ENCODE assay signal across 14 cellular contexts in the genomic region with DNA sequence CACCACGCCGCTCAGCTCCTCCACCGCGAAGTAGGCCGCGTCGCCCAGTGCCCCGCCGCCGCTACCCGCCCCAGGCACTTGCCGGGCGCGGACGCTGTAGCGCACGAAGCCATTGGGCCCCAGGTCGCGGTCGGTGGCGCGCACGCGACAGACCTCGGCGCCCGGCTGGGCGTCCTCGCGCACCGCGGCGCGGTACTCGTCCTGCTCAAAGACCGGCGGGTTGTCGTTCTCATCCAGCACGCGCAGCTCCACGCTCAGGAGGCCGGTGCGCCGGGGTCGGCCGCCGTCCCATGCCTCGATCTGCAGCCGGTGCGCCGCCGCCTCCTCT. TPM values are rescaled to one million over a fixed set of nuclear protein-coding genes. Genes with fewer than 3 reads are reported as not detected.
A peak's percentile ranks its signal among the peaks of the same experiment; 100 is the strongest.
DNase-seq lines count a peak whose midpoint lies in the region; ATAC-seq, FAIRE-seq and TF ChIP-seq lines count a peak whose summit lies in the region.
"Had no signal": no experiment of that assay in that cellular context is flagged by ENCODE, and none has a peak within 500 bp of the region (broad histone marks: within the 10 kb centered on the region; RNA-seq: fewer than 3 reads in every experiment).

No MANE protein-coding gene starts in this region.

- H3K9ac ChIP-seq in rectal smooth muscle tissue (ENCODE audit: low read length) = no peak overlapping the region

- WGBS in hepatocyte (ENCODE audit: low lambda C conversion rate, missing lambda C conversion rate) = 7% methylated on average over 50 of the region's 52 CpGs

- H3K79me2 ChIP-seq in hepatocyte = no peaks in the 10 kb centered on the region

- TF ChIP-seq CTCF in Calu3 (IDR thresholded peaks at IDR 0.05; ENCODE audit: unreplicated experiment) (no peak), hepatocyte (IDR thresholded peaks at IDR 0.05; ENCODE audit: poor library complexity) (no peak), D721Med (IDR thresholded peaks at IDR 0.05; ENCODE audit: insufficient read depth, missing control alignments) (no peak), Caco-2 (IDR thresholded peaks at IDR 0.05; ENCODE audit: insufficient read depth in 1 of 2, low read depth in 1 of 2, low read length in 1 of 2, severe bottlenecking in 1 of 2, unreplicated experiment in 1 of 2) (no peak)

- H3K4me1 Mint-ChIP-seq in Calu3 (ENCODE audit: low read depth, unreplicated experiment) = no peaks in the 10 kb centered on the region
- peaks cover 11% of the 10 kb centered on the region for H3K4me1 Mint-ChIP-seq in T-helper 17 cell
- H3K4me1 Mint-ChIP-seq in Caco-2 (ENCODE audit: low read depth, unreplicated experiment) = no peaks in the 10 kb centered on the region

- FAIRE-seq in D721Med (lab: Jason Lieb, UNC) = no peak

- H3K4me3 ChIP-seq in hepatocyte (no peak overlapping the region), rectal smooth muscle tissue (ENCODE audit: low read length) (peak overlapping the region; percentile 63), Caco-2 (ENCODE audit: low read depth, low read length) (no peak overlapping the region)
- H3K4me3 ChIP-seq: right lobe of liver, SJCRH30 had no signal

- H3K9me3 Mint-ChIP-seq in Calu3 (ENCODE audit: low read depth, unreplicated experiment) (no peaks in the 10 kb centered on the region), Caco-2 (ENCODE audit: unreplicated experiment) (no peaks in the 10 kb centered on the region)
- H3K9me3 Mint-ChIP-seq: activated CD4-positive, alpha-beta T cell treated with anti-CD3 and anti-CD28 coated beads, Interleukin-2, amount 10 ng/mL, durations not matched to agents 24 days and 14 days had no signal

- intact Hi-C loops in Calu3 (cut with micrococcal nuclease; ENCODE audit: unreplicated experiment) (no loop called here), Caco-2 (cut with micrococcal nuclease; ENCODE audit: unreplicated experiment) (no loop called here)

- H3K27me3 Mint-ChIP-seq in Calu3 (ENCODE audit: unreplicated experiment) (no peaks in the 10 kb centered on the region), T-helper 17 cell (peaks cover 41% of the 10 kb centered on the region), Caco-2 (ENCODE audit: insufficient read depth, unreplicated experiment) (peaks cover 15% of the 10 kb centered on the region)

- H2AFZ ChIP-seq in hepatocyte = peak overlapping the region; percentile 49

- H3K9me2 ChIP-seq in hepatocyte (replicated peaks; ENCODE audit: insufficient read depth) = no peaks in the 10 kb centered on the region

- H3K27ac ChIP-seq in hepatocyte (no peak overlapping the region), rectal smooth muscle tissue (ENCODE audit: low read depth, low read length) (no peak overlapping the region)
- H3K27ac ChIP-seq: right lobe of liver, SJCRH30 had no signal

- DNase-seq in Calu3 (no peak), T-helper 17 cell (no peak), hepatocyte (ENCODE audit: low spot score) (peak; percentile 8), COR-L47 (lab: John Stamatoyannopoulos, UW) (no peak), D721Med (ENCODE audit: insufficient read length, low spot score) (no peak), Caco-2 (no peak)
- DNase-seq: C1 segment of cervical spinal cord, NCI-H345, right lobe of liver, SJCRH30 had no signal

- H3K27me3 ChIP-seq in hepatocyte (peaks cover 97% of the 10 kb centered on the region), rectal smooth muscle tissue (ENCODE audit: control insufficient read depth, insufficient read depth, low read length) (no peaks in the 10 kb centered on the region), Caco-2 (replicated peaks; ENCODE audit: control insufficient read depth, insufficient read depth, low read length) (peaks cover 1% of the 10 kb centered on the region)
- H3K27me3 ChIP-seq: SJCRH30 had no signal

- POLR2A ChIA-PET in Caco-2 (lab: Charles Lee) = no interaction called here

- peak overlapping the region; percentile 77 for H3K4me2 ChIP-seq in hepatocyte

- no TSS peak for BruUV-seq in Calu3 (replicated peaks; lab: Mats Ljungman, UMichigan)
- no TSS peak for BruUV-seq in Caco-2 (replicated peaks; lab: Mats Ljungman, UMichigan)

- no peaks in the 10 kb centered on the region for H4K20me1 ChIP-seq in hepatocyte (ENCODE audit: insufficient read depth, poor library complexity, severe bottlenecking)

- ATAC-seq in T-helper 17 cell = no peak
- no peak for ATAC-seq in GM21786 (IDR thresholded peaks at IDR 0.05; ENCODE audit: unreplicated experiment)

- H3K4me3 Mint-ChIP-seq in Calu3 (ENCODE audit: low read depth, unreplicated experiment) (peak overlapping the region; percentile 70), T-helper 17 cell (peak overlapping the region; percentile 74), Caco-2 (ENCODE audit: unreplicated experiment) (no peak overlapping the region)

- CTCF ChIA-PET in Calu3 (lab: Charles Lee) = no interaction called here
- CTCF ChIA-PET in Caco-2 (lab: Charles Lee) = no interaction called here

- H3K36me3 ChIP-seq in hepatocyte (replicated peaks; ENCODE audit: insufficient read depth, low read depth) (no peaks in the 10 kb centered on the region), rectal smooth muscle tissue (ENCODE audit: control insufficient read depth, insufficient read depth, low read length) (no peaks in the 10 kb centered on the region), Caco-2 (ENCODE audit: control insufficient read depth, insufficient read depth, low read length) (no peaks in the 10 kb centered on the region)
- H3K36me3 ChIP-seq: right lobe of liver, SJCRH30 had no signal

- peaks cover 16% of the 10 kb centered on the region for H3K36me3 Mint-ChIP-seq in Calu3 (ENCODE audit: insufficient read depth, unreplicated experiment)
- H3K36me3 Mint-ChIP-seq in T-helper 17 cell (ENCODE audit: low read depth) = peaks cover 6% of the 10 kb centered on the region
- H3K36me3 Mint-ChIP-seq in Caco-2 (ENCODE audit: insufficient read depth, unreplicated experiment) = peaks cover 4% of the 10 kb centered on the region

- H3K27ac Mint-ChIP-seq in Calu3 (ENCODE audit: unreplicated experiment) (no peak overlapping the region), T-helper 17 cell (no peak overlapping the region), Caco-2 (ENCODE audit: unreplicated experiment) (no peak overlapping the region)

- H3K4me1 ChIP-seq in hepatocyte (ENCODE audit: insufficient read depth) (peaks cover 16% of the 10 kb centered on the region), rectal smooth muscle tissue (ENCODE audit: control insufficient read depth, insufficient read depth, low read length) (no peaks in the 10 kb centered on the region), Caco-2 (no peaks in the 10 kb centered on the region)
- H3K4me1 ChIP-seq: SJCRH30 had no signal

- H3K9me3 ChIP-seq in T-helper 17 cell (ENCODE audit: control insufficient read depth, low read length, poor library complexity, severe bottlenecking) = peaks cover 3% of the 10 kb centered on the region
- no peaks in the 10 kb centered on the region for H3K9me3 ChIP-seq in hepatocyte (ENCODE audit: low read depth)
- H3K9me3 ChIP-seq in Caco-2 = no peaks in the 10 kb centered on the region
- H3K9me3 ChIP-seq: right lobe of liver, SJCRH30 had no signal

RNA-seq across cellular contexts. Expression of gene DCHS2, which starts 1.4 kb away (rescaled TPM):
- total RNA-seq in Calu3 (2022) (0.07 TPM in 2 replicates), T-helper 17 cell (under 1 TPM; 0.12 to 0.21 TPM), hepatocyte (0.32 and 1.7 TPM in 2 replicates), Caco-2 (2022) (not detected in 2 replicates)
- 0.01 and 0.12 TPM in 2 replicates for polyA plus RNA-seq in hepatocyte
- total RNA-seq: activated CD4-positive, alpha-beta T cell treated with anti-CD3 and anti-CD28 coated beads, Interleukin-2, amount 10 ng/mL, durations not matched to agents 24 days and 14 days; LHCN-M2 had no signal

RNA-seq across cellular contexts. Expression of gene PLRG1, which starts 60.0 kb away (rescaled TPM):
- total RNA-seq in Calu3 (2022) (63.1 and 72.5 TPM in 2 replicates), T-helper 17 cell (10 to 100 TPM; 42.5 to 49.7 TPM), hepatocyte (63.9 and 67.3 TPM in 2 replicates), Caco-2 (2022) (99.4 and 113 TPM in 2 replicates)
- polyA plus RNA-seq in hepatocyte = 54.4 and 60.0 TPM in 2 replicates
